In the genomic region with DNA sequence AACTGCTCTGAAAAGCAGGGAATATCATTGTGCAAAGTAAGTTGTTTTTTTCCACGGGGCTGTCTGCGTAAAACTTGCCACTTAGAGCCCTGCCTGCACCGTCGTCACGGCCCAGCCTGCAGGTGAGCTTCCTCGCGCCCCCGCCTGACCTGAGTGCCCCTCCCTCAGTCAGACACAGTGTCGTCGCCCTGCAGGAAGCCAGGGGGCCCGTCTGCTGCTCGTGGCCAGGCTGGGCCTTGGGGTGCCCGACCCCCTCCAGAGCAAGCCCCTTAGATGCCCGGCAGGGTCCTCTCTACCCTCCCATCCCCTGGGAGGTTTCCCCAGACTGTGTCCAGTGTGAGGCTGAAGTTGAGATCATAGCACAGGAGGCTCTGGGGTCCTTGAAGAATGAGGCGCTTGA, we compare ENCODE assay signal across 1 cellular context.
TF ChIP-seq lines count a peak whose summit lies in the region.

No MANE protein-coding gene starts in this region.

TF ChIP-seq in HCT116, 20 proteins besides CTCF, POLR2A, EP300 and RAD21:
- TF ChIP-seq SP1 (IDR thresholded peaks at IDR 0.05; ENCODE audit: low read depth) (no peak), SRF (IDR thresholded peaks at IDR 0.05; ENCODE audit: low read depth) (no peak), EZH2phosphoT487 (IDR thresholded peaks at IDR 0.05; ENCODE audit: borderline replicate concordance) (no peak), YY1 (IDR thresholded peaks at IDR 0.05; ENCODE audit: extremely low read depth, insufficient replicate concordance, low read depth, low read length) (no peak), CEBPB (IDR thresholded peaks at IDR 0.05; ENCODE audit: low read depth) (no peak), EGR1 (IDR thresholded peaks at IDR 0.05; ENCODE audit: low read depth) (no peak), ELF1 (IDR thresholded peaks at IDR 0.05; ENCODE audit: borderline replicate concordance, low read depth) (no peak), SIN3A (IDR thresholded peaks at IDR 0.05; ENCODE audit: low read depth) (no peak), EZH2 (IDR thresholded peaks at IDR 0.05) (no peak), FOSL1 (IDR thresholded peaks at IDR 0.05; ENCODE audit: low read depth) (no peak)
- TF ChIP-seq, protein P1, sequence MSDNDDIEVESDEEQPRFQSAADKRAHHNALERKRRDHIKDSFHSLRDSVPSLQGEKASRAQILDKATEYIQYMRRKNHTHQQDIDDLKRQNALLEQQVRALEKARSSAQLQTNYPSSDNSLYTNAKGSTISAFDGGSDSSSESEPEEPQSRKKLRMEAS (IDR thresholded peaks at IDR 0.05) = no peak
- TF ChIP-seq, protein P2, sequence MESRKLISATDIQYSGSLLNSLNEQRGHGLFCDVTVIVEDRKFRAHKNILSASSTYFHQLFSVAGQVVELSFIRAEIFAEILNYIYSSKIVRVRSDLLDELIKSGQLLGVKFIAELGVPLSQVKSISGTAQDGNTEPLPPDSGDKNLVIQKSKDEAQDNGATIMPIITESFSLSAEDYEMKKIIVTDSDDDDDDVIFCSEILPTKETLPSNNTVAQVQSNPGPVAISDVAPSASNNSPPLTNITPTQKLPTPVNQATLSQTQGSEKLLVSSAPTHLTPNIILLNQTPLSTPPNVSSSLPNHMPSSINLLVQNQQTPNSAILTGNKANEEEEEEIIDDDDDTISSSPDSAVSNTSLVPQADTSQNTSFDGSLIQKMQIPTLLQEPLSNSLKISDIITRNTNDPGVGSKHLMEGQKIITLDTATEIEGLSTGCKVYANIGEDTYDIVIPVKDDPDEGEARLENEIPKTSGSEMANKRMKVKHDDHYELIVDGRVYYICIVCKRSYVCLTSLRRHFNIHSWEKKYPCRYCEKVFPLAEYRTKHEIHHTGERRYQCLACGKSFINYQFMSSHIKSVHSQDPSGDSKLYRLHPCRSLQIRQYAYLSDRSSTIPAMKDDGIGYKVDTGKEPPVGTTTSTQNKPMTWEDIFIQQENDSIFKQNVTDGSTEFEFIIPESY (IDR thresholded peaks at IDR 0.05; ENCODE audit: extremely low read depth, insufficient replicate concordance, low read length) = no peak
- TF ChIP-seq, protein P3, sequence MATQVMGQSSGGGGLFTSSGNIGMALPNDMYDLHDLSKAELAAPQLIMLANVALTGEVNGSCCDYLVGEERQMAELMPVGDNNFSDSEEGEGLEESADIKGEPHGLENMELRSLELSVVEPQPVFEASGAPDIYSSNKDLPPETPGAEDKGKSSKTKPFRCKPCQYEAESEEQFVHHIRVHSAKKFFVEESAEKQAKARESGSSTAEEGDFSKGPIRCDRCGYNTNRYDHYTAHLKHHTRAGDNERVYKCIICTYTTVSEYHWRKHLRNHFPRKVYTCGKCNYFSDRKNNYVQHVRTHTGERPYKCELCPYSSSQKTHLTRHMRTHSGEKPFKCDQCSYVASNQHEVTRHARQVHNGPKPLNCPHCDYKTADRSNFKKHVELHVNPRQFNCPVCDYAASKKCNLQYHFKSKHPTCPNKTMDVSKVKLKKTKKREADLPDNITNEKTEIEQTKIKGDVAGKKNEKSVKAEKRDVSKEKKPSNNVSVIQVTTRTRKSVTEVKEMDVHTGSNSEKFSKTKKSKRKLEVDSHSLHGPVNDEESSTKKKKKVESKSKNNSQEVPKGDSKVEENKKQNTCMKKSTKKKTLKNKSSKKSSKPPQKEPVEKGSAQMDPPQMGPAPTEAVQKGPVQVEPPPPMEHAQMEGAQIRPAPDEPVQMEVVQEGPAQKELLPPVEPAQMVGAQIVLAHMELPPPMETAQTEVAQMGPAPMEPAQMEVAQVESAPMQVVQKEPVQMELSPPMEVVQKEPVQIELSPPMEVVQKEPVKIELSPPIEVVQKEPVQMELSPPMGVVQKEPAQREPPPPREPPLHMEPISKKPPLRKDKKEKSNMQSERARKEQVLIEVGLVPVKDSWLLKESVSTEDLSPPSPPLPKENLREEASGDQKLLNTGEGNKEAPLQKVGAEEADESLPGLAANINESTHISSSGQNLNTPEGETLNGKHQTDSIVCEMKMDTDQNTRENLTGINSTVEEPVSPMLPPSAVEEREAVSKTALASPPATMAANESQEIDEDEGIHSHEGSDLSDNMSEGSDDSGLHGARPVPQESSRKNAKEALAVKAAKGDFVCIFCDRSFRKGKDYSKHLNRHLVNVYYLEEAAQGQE (IDR thresholded peaks at IDR 0.05; ENCODE audit: low read depth) = no peak
